ENCODE assay signal across 8 cellular contexts in the genomic region with DNA sequence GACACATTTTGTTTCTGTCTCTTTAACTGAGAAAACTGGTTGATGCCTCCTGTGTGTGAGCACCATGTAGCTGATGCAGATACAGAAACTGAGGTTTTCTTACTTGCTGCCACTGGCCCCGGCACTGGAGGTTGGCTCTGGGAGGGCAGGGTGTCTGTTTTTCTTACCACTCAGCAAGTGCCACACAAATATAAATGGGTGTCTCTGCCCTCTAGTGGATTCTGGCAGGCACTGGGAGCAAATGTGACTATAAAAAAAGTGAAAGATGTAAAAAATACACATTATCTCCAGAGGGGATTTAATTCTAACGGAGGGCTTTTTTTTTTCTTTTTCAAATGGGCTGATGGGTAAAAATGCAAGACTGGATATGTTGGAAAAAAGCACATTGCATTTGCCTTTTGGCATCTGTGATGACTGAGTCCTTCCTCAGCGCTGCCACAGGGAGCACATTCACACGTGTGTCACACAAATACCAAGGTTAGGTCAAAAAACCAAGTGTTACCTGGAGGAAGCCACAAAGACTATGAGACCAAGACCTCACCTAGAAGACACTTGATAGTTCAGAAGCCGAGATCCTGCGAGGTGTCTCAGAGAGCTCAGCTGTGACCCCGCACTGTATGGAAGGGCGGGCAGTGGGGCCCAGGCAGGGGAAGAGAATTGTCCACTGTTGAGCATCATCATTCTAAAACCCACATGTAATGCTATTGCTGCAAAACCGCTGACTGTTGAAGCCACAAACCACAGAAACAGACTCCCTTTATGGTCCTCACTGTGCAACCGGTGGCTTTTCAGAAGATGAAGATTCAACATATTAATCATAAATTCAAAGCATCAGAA. TPM values are rescaled to one million over a fixed set of nuclear protein-coding genes. Genes with fewer than 3 reads are reported as not detected.
A peak's percentile ranks its signal among the peaks of the same experiment; 100 is the strongest.
DNase-seq lines count a peak whose midpoint lies in the region; ATAC-seq and TF ChIP-seq lines count a peak whose summit lies in the region.

No MANE protein-coding gene starts in this region.

- peak overlapping the region; percentile 47 for H3K27ac Mint-ChIP-seq in CD8-positive, alpha-beta T cell
- peak overlapping the region; percentile 34 to 65 for H3K27ac Mint-ChIP-seq in natural killer cell treated with Interleukin-12 subunit alpha and Interleukin-12 subunit beta and Interleukin-15 and Interleukin-18, amount 100 ng/mL, for 72 hours

- intact Hi-C loops in CD8-positive, alpha-beta T cell (cut with DNase I, micrococcal nuclease): loop anchor here in 1 of 2 experiments (1.0 kb wide), 1 partner anchor 19 kb away; a partner anchor contains a TSS

- H3K4me1 ChIP-seq in CD8-positive, alpha-beta T cell (ENCODE audit: insufficient read depth, low read length): peaks cover 10% of the 10 kb centered on the region

- POLR2A ChIA-PET in CD8-positive, alpha-beta T cell (lab: Charles Lee): interaction anchor here (1.0 kb wide), 1 partner anchor 87 kb away, joined by 3 read pairs; a partner anchor contains a TSS

- no peaks in the 10 kb centered on the region for H3K9me3 Mint-ChIP-seq in CD8-positive, alpha-beta T cell
- H3K9me3 Mint-ChIP-seq in natural killer cell treated with Interleukin-12 subunit alpha and Interleukin-12 subunit beta and Interleukin-15 and Interleukin-18, amount 100 ng/mL, for 72 hours: no peaks in the 10 kb centered on the region

- ATAC-seq in CD8-positive, alpha-beta T cell: peak; percentile 95
- ATAC-seq in GM19035 (IDR thresholded peaks at IDR 0.05; ENCODE audit: unreplicated experiment) (peak; percentile 91), HG03139 (IDR thresholded peaks at IDR 0.05; ENCODE audit: unreplicated experiment) (peak; percentile 78), HG02763 (IDR thresholded peaks at IDR 0.05; ENCODE audit: unreplicated experiment) (no peak)
- ATAC-seq in natural killer cell treated with Interleukin-12 subunit alpha and Interleukin-12 subunit beta and Interleukin-15 and Interleukin-18, amount 100 ng/mL, for 72 hours: peak; percentile 69 to 86

- no peak overlapping the region for H3K4me3 ChIP-seq in CD8-positive, alpha-beta T cell (ENCODE audit: low read depth, low read length)
- H3K4me3 ChIP-seq in epithelial cell of esophagus (ENCODE audit: low read length): no peak overlapping the region

- no peaks in the 10 kb centered on the region for H3K36me3 ChIP-seq in CD8-positive, alpha-beta T cell (ENCODE audit: insufficient read depth, low read length)

- no peaks in the 10 kb centered on the region for H3K27me3 Mint-ChIP-seq in CD8-positive, alpha-beta T cell (ENCODE audit: low read depth)
- peaks cover 18 to 25% of the 10 kb centered on the region in 2 donors for H3K27me3 Mint-ChIP-seq in natural killer cell treated with Interleukin-12 subunit alpha and Interleukin-12 subunit beta and Interleukin-15 and Interleukin-18, amount 100 ng/mL, for 72 hours

- no peaks in the 10 kb centered on the region for H3K27me3 ChIP-seq in CD8-positive, alpha-beta T cell (ENCODE audit: insufficient read depth, low read length)

- peaks cover 13% of the 10 kb centered on the region for H3K4me1 Mint-ChIP-seq in CD8-positive, alpha-beta T cell (ENCODE audit: low read depth)
- H3K4me1 Mint-ChIP-seq in natural killer cell treated with Interleukin-12 subunit alpha and Interleukin-12 subunit beta and Interleukin-15 and Interleukin-18, amount 100 ng/mL, for 72 hours (ENCODE audit: low read depth in 2 of 2): peaks cover 33 to 39% of the 10 kb centered on the region in 2 donors

- CTCF ChIA-PET in CD8-positive, alpha-beta T cell (lab: Charles Lee): interaction anchor here (0.6 to 2.0 kb wide), 7 partner anchors 10 to 310 kb away, joined by 3 to 7 read pairs (median 3); a partner anchor contains a TSS

- TF ChIP-seq CTCF in CD8-positive, alpha-beta T cell (IDR thresholded peaks at IDR 0.05): peak; percentile 86
- peak; percentile 73 for TF ChIP-seq CTCF in epithelial cell of esophagus (IDR thresholded peaks at IDR 0.05; ENCODE audit: insufficient read depth, low read depth, low read length, missing control alignments)

- H3K36me3 Mint-ChIP-seq in CD8-positive, alpha-beta T cell: peaks cover 30% of the 10 kb centered on the region
- peaks cover 12% of the 10 kb centered on the region for H3K36me3 Mint-ChIP-seq in natural killer cell treated with Interleukin-12 subunit alpha and Interleukin-12 subunit beta and Interleukin-15 and Interleukin-18, amount 100 ng/mL, for 72 hours

- DNase-seq in CD8-positive, alpha-beta T cell: peak in 5 of 7 experiments; percentile 24 to 70 (median 52)
- DNase-seq in NCI-H345 treated with DMSO at 0.1 percent for 48 hours (lab: John Stamatoyannopoulos, UW; ENCODE audit: unreplicated experiment) (peak; percentile 33), epithelial cell of esophagus (ENCODE audit: low read depth) (peak; percentile 65)
- peak; percentile 42 to 55 for DNase-seq in activated CD4-positive, alpha-beta T cell treated with anti-CD3 and anti-CD28 coated beads, Interleukin-2, amount 50 U/mL, for 48 hours
- peak; percentile 61 for DNase-seq in natural killer cell treated with Interleukin-12 subunit alpha and Interleukin-12 subunit beta and Interleukin-15 and Interleukin-18, amount 100 ng/mL, for 72 hours (ENCODE audit: low spot score)

- no peak overlapping the region for H3K27ac ChIP-seq in CD8-positive, alpha-beta T cell (ENCODE audit: low read depth, low read length)

- H3K9me3 ChIP-seq in CD8-positive, alpha-beta T cell (ENCODE audit: low read length): no peaks in the 10 kb centered on the region

- H3K4me3 Mint-ChIP-seq in CD8-positive, alpha-beta T cell: peak overlapping the region; percentile 8
- H3K4me3 Mint-ChIP-seq in natural killer cell treated with Interleukin-12 subunit alpha and Interleukin-12 subunit beta and Interleukin-15 and Interleukin-18, amount 100 ng/mL, for 72 hours: peak overlapping the region; percentile 77

RNA-seq across cellular contexts. Expression of a gene that starts 18.9 kb away (rescaled TPM):
- 1 to 10 TPM in 1 of 2 experiments, under 1 TPM in 1; 0.90 to 1.9 TPM for total RNA-seq in CD8-positive, alpha-beta T cell
- 1 to 10 TPM; 6.9 to 7.2 TPM for total RNA-seq in natural killer cell treated with Interleukin-12 subunit alpha and Interleukin-12 subunit beta and Interleukin-15 and Interleukin-18, amount 100 ng/mL, for 72 hours
